In the genomic region with DNA sequence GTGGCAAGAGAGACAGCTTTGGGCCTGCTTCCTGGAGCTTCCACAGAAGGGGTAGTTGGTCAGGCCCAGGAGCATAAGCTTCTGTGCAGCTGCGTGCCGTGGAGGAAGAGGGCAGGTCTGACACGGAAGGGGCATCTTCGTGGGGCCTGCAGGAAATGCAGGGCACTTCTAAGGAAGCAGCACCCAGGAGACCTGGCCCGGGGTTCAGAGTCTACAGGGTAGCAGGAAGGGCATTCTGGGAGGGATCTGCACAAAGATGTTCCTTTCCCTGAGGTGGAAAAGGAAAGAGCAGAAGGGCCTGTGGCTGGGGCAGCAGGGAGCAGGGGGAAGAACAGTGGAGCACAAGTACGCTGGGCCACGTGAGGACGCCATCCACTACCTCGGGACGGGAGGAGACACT, we compare ENCODE assay signal across 26 cellular contexts.
A peak's percentile ranks its signal among the peaks of the same experiment; 100 is the strongest.
DNase-seq lines count a peak whose midpoint lies in the region; ATAC-seq and TF ChIP-seq lines count a peak whose summit lies in the region.
"Had no signal": no experiment of that assay in that cellular context is flagged by ENCODE, and none has a peak within 500 bp of the region (broad histone marks: within the 10 kb centered on the region; RNA-seq: fewer than 3 reads in every experiment).

No MANE protein-coding gene starts in this region.

- H3K27me3 Mint-ChIP-seq in endodermal cell (ENCODE audit: insufficient read depth) = no peaks in the 10 kb centered on the region
- H3K27me3 Mint-ChIP-seq: activated naive CD8-positive, alpha-beta T cell; CD4-positive, alpha-beta T cell; memory B cell; type B pancreatic cell had no signal

- no peaks in the 10 kb centered on the region for H3K36me3 Mint-ChIP-seq in endodermal cell (ENCODE audit: low read depth)
- H3K36me3 Mint-ChIP-seq: activated naive CD8-positive, alpha-beta T cell had no signal

- WGBS in endodermal cell (ENCODE audit: insufficient coverage in 1 of 2, insufficient read length in 1 of 2), 2 experiments = 93% methylated on average over 7 to 10 of the region's 10 CpGs
- 84 to 96% (median 90%) methylated on average over 10 of the region's 10 CpGs for WGBS in adrenal gland, 4 donors

- H3K79me2 ChIP-seq in PC-3 (ENCODE audit: low read length) = no peaks in the 10 kb centered on the region

- POLR2A ChIA-PET in PC-3 (lab: Charles Lee; ENCODE audit: unreplicated experiment) = no interaction called here

- H3K9me2 ChIP-seq in PC-3 (replicated peaks; ENCODE audit: low read length) = no peaks in the 10 kb centered on the region

- no peak for TF ChIP-seq POLR2A in adrenal gland (IDR thresholded peaks at IDR 0.05)

- no peak overlapping the region for H3K4me3 Mint-ChIP-seq in endodermal cell
- H3K4me3 Mint-ChIP-seq: activated naive CD8-positive, alpha-beta T cell; CD4-positive, alpha-beta T cell; memory B cell; type B pancreatic cell had no signal

- no peaks in the 10 kb centered on the region for H3K27me3 ChIP-seq in BLaER1 treated with 17β-estradiol and CSF1 and Interleukin-3, amounts not matched to agents 10 nM and 100 nM
- H3K27me3 ChIP-seq in PC-3 (ENCODE audit: low read length) = no peaks in the 10 kb centered on the region
- no peaks in the 10 kb centered on the region for H3K27me3 ChIP-seq in endodermal cell (ENCODE audit: control insufficient read depth, insufficient read depth, low read length, poor library complexity, severe bottlenecking)
- no peaks in the 10 kb centered on the region for H3K27me3 ChIP-seq in skeletal muscle tissue (ENCODE audit: control insufficient read depth in 3 of 3, insufficient read depth in 3 of 3, low read length in 3 of 3)
- no peaks in the 10 kb centered on the region for H3K27me3 ChIP-seq in adrenal gland
- H3K27me3 ChIP-seq: MG63, neutrophil had no signal

- no peak for DNase-seq in PC-3
- DNase-seq in endodermal cell = no peak
- DNase-seq in adrenal gland = no peak
- no peak for DNase-seq in NCI-H1694 treated with DMSO at 0.1 percent for 48 hours (lab: John Stamatoyannopoulos, UW)
- DNase-seq in amniotic stem cell (lab: John Stamatoyannopoulos, UW) = no peak
- DNase-seq: activated CD4-positive, alpha-beta T cell treated with anti-CD3 and anti-CD28 coated beads, Interleukin-2, amount 50 U/mL, for 48 hours; activated CD8-positive, alpha-beta memory T cell treated with anti-CD3 and anti-CD28 coated beads, Interleukin-2, amount 50 U/mL, for 48 hours; CD4-positive, alpha-beta T cell; effector memory CD4-positive, alpha-beta T cell; foreskin fibroblast; HCEC 1CT; KBM-7; kidney glomerular epithelial cell; NCI-H2029 treated with DMSO at 0.1 percent for 48 hours; NCI-H526 treated with DMSO at 0.1 percent for 48 hours; RPMI8226; T-helper 1 cell had no signal

- H3K36me3 ChIP-seq in BLaER1 treated with 17β-estradiol and CSF1 and Interleukin-3, amounts not matched to agents 10 nM and 100 nM = peaks cover 0 to 6% (median 0%) of the 10 kb centered on the region in 11 experiments; a peak in 3 of 22 replicates
- H3K36me3 ChIP-seq in PC-3 (ENCODE audit: low read depth, low read length) = no peaks in the 10 kb centered on the region
- H3K36me3 ChIP-seq in endodermal cell (ENCODE audit: control insufficient read depth, insufficient read depth, low read length) = no peaks in the 10 kb centered on the region
- H3K36me3 ChIP-seq in skeletal muscle tissue (ENCODE audit: control insufficient read depth in 3 of 3, insufficient read depth in 3 of 3, low read length in 3 of 3) = no peaks in the 10 kb centered on the region
- H3K36me3 ChIP-seq in adrenal gland (replicated peaks in 1 of 2) = no peaks in the 10 kb centered on the region
- H3K36me3 ChIP-seq: MG63, neutrophil had no signal

- TF ChIP-seq CTCF in PC-3 (conservative IDR thresholded peaks at IDR 0.05; ENCODE audit: low read depth, low read length) (no peak), endodermal cell (conservative IDR thresholded peaks at IDR 0.05) (no peak), adrenal gland (IDR thresholded peaks at IDR 0.05) (no peak)

- H3K4me1 ChIP-seq in BLaER1 treated with 17β-estradiol and CSF1 and Interleukin-3, amounts not matched to agents 10 nM and 100 nM = peaks cover 0 to 23% (median 12%) of the 10 kb centered on the region in 10 experiments; a peak in 13 of 20 replicates
- H3K4me1 ChIP-seq in PC-3 (ENCODE audit: insufficient read depth, low read length) = peaks cover 46% of the 10 kb centered on the region
- H3K4me1 ChIP-seq in endodermal cell (ENCODE audit: control insufficient read depth, insufficient read depth, low read length) = no peaks in the 10 kb centered on the region
- peaks cover 78 to 84% (median 80%) of the 10 kb centered on the region in 3 donors for H3K4me1 ChIP-seq in skeletal muscle tissue (ENCODE audit: control insufficient read depth in 3 of 3, insufficient read depth in 3 of 3, low read length in 3 of 3)
- H3K4me1 ChIP-seq in adrenal gland (replicated peaks in 1 of 2) = peaks cover 16 to 23% of the 10 kb centered on the region in 2 donors

- H3F3A ChIP-seq in PC-3 (ENCODE audit: low read length, unreplicated experiment) = no peaks in the 10 kb centered on the region

- intact Hi-C loops in PC-3 (cut with micrococcal nuclease) = loop anchor here (10.0 kb wide), 1 partner anchor 207 kb away; no protein-coding TSS in a partner anchor
- intact Hi-C loops in adrenal gland (cut with DNase I) = no loop called here

- H3K9me3 ChIP-seq in BLaER1 treated with 17β-estradiol and CSF1 and Interleukin-3, amounts not matched to agents 10 nM and 100 nM (replicated peaks in 1 of 11) = no peaks in the 10 kb centered on the region
- H3K9me3 ChIP-seq in PC-3 (ENCODE audit: low read length) (no peaks in the 10 kb centered on the region), endodermal cell (ENCODE audit: control insufficient read depth, low read length) (no peaks in the 10 kb centered on the region), skeletal muscle tissue (ENCODE audit: control insufficient read depth in 3 of 3, low read length in 3 of 3) (no peaks in the 10 kb centered on the region), adrenal gland (replicated peaks in 1 of 3) (no peaks in the 10 kb centered on the region)
- H3K9me3 ChIP-seq: MG63, neutrophil had no signal

- no peaks in the 10 kb centered on the region for H3K9me3 Mint-ChIP-seq in endodermal cell
- H3K9me3 Mint-ChIP-seq: activated T-helper 2 cell treated with anti-CD3 and anti-CD28 coated beads, Interferon-gamma antibody, Interleukin-2, Interleukin-4, amounts not matched to agents 10 μg/mL and 5 μg/mL and 100 μg/mL, durations not matched to agents 14 hours and 24 hours and 36 hours; CD4-positive, alpha-beta T cell; memory B cell; type B pancreatic cell had no signal

- H3K4me3 ChIP-seq in BLaER1 treated with 17β-estradiol and CSF1 and Interleukin-3, amounts not matched to agents 10 nM and 100 nM = no peak overlapping the region
- H3K4me3 ChIP-seq in PC-3 (ENCODE audit: low read length) (no peak overlapping the region), endodermal cell (ENCODE audit: low read length) (no peak overlapping the region), skeletal muscle tissue (ENCODE audit: low read length in 3 of 3) (no peak overlapping the region), adrenal gland (no peak overlapping the region)
- H3K4me3 ChIP-seq: MG63, skin epidermis had no signal

- H3K4me2 ChIP-seq in BLaER1 treated with 17β-estradiol and CSF1 and Interleukin-3, amounts not matched to agents 10 nM and 100 nM = peak overlapping the region in 8 of 11 experiments; percentile 5 to 46 (median 38); a peak in 13 of 22 replicates
- no peak overlapping the region for H3K4me2 ChIP-seq in PC-3 (ENCODE audit: low read length)

- ATAC-seq in PC-3 = no peak

- no peak overlapping the region for H3K27ac ChIP-seq in BLaER1 treated with 17β-estradiol and CSF1 and Interleukin-3, amounts not matched to agents 10 nM and 100 nM
- peak overlapping the region; percentile 3; the same call in 1 of the 2 replicates for H3K27ac ChIP-seq in PC-3 (ENCODE audit: low read length)
- H3K27ac ChIP-seq in endodermal cell (ENCODE audit: low read depth, low read length) = no peak overlapping the region
- H3K27ac ChIP-seq in skeletal muscle tissue (ENCODE audit: low read depth, low read length) = peak overlapping the region; percentile 48
- no peak overlapping the region for H3K27ac ChIP-seq in adrenal gland
- H3K27ac ChIP-seq: neutrophil, skin epidermis had no signal

- peaks cover 0 to 22% (median 0%) of the 10 kb centered on the region in 11 experiments; a peak in 7 of 22 replicates for H4K20me1 ChIP-seq in BLaER1 treated with 17β-estradiol and CSF1 and Interleukin-3, amounts not matched to agents 10 nM and 100 nM
- no peaks in the 10 kb centered on the region for H4K20me1 ChIP-seq in PC-3 (ENCODE audit: low read length)

- no TSS peak for BruUV-seq in PC-3 (replicated peaks; lab: Mats Ljungman, UMichigan)

- CTCF ChIA-PET in PC-3 (lab: Charles Lee) = no interaction called here

- H2AFZ ChIP-seq in PC-3 (ENCODE audit: low read length) = no peak overlapping the region

- no peaks in the 10 kb centered on the region for H3K4me1 Mint-ChIP-seq in endodermal cell

- H3K27ac Mint-ChIP-seq in endodermal cell = peak overlapping the region; percentile 26
- H3K27ac Mint-ChIP-seq: activated T-helper 2 cell treated with anti-CD3 and anti-CD28 coated beads, Interferon-gamma antibody, Interleukin-2, Interleukin-4, amounts not matched to agents 10 μg/mL and 5 μg/mL and 100 μg/mL, durations not matched to agents 14 hours and 24 hours and 36 hours; CD4-positive, alpha-beta T cell; memory B cell; type B pancreatic cell had no signal

- peak overlapping the region in 1 of 11 experiments; percentile 18; a peak in 1 of 22 replicates for H3K9ac ChIP-seq in BLaER1 treated with 17β-estradiol and CSF1 and Interleukin-3, amounts not matched to agents 10 nM and 100 nM
- H3K9ac ChIP-seq in PC-3 (ENCODE audit: low read length) (no peak overlapping the region), endodermal cell (ENCODE audit: extremely low read depth, low read length, poor library complexity, severe bottlenecking) (no peak overlapping the region), skeletal muscle tissue (ENCODE audit: low read depth in 1 of 3, low read length in 3 of 3) (peak overlapping the region in 2 of 3 donors; percentile 64 to 76)

Comparison
In these comparisons a context has a peak if more than half of its experiments do, and no peak if none do; other contexts are left out.
1. H3K27ac ChIP-seq: peak in PC-3 (single experiment) and skeletal muscle tissue (single experiment); none in BLaER1 treated with 17β-estradiol and CSF1 and Interleukin-3, amounts not matched to agents 10 nM and 100 nM (0 of 11), endodermal cell (single experiment) and adrenal gland (0 of 5).
2. H3K9ac ChIP-seq: peak in skeletal muscle tissue (2 of 3); none in PC-3 (single experiment) and endodermal cell (single experiment).